9 cellular contexts compared by ENCODE assay signal in the genomic region with DNA sequence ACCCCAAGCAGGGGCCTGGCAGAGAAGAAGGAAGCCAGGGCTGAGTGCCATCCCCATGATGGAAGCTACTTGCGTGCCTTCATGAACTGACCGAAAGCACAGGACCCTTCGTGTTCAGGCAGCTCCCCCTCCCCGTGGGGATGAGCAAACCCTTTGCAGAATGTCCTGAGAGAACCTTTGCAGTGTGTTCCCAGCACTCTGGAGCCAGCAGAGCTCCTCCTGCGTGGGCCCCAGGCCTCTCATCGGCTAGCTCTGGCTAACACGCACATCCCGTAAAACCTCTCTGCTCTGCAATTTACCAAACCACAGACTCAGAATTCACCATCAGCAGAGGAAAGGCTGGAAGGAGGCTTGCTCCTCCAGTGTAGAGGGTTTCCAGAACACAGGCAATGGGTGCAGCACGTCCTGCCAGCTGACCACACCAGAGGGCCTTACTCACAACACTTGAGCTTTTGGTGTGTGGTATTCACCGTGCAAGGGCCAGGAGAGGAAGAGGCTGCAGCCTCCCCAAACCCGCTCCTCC. TPM values are rescaled to one million over a fixed set of nuclear protein-coding genes. Genes with fewer than 3 reads are reported as not detected.
DNase-seq lines count a peak whose midpoint lies in the region; ATAC-seq and TF ChIP-seq lines count a peak whose summit lies in the region.
"Had no signal": no experiment of that assay in that cellular context is flagged by ENCODE, and none has a peak within 500 bp of the region (broad histone marks: within the 10 kb centered on the region; RNA-seq: fewer than 3 reads in every experiment).

No MANE protein-coding gene starts in this region.

- H3K36me3 Mint-ChIP-seq in brain (no peaks in the 10 kb centered on the region), type B pancreatic cell (peaks cover 4% of the 10 kb centered on the region), natural killer cell (no peaks in the 10 kb centered on the region)

- peaks cover 61 to 76% (median 70%) of the 10 kb centered on the region in 3 donors for H3K4me1 ChIP-seq in skeletal muscle tissue (ENCODE audit: control insufficient read depth in 3 of 3, insufficient read depth in 3 of 3, low read length in 3 of 3)

- no peaks in the 10 kb centered on the region for H3K36me3 ChIP-seq in skeletal muscle tissue (ENCODE audit: control insufficient read depth in 3 of 3, insufficient read depth in 3 of 3, low read length in 3 of 3)

- H3K27ac ChIP-seq in skeletal muscle tissue (ENCODE audit: low read depth, low read length) = peak overlapping the region; percentile 83

- peak overlapping the region; percentile 29 to 54 (median 40) for H3K4me3 ChIP-seq in skeletal muscle tissue (ENCODE audit: low read length in 3 of 3)

- peak overlapping the region; percentile 36 to 79 (median 73) for H3K9ac ChIP-seq in skeletal muscle tissue (ENCODE audit: low read depth in 1 of 3, low read length in 3 of 3)

- ATAC-seq in natural killer cell = no peak
- ATAC-seq: activated CD4-positive, CD25-positive, alpha-beta regulatory T cell treated with anti-CD3 and anti-CD28 coated beads, Interleukin-2, amount 50 U/mL, for 24 hours had no signal

- H3K27me3 ChIP-seq in skeletal muscle tissue (ENCODE audit: control insufficient read depth in 3 of 3, insufficient read depth in 3 of 3, low read length in 3 of 3) = no peaks in the 10 kb centered on the region

- H3K4me1 Mint-ChIP-seq in brain (peaks cover 67% of the 10 kb centered on the region), type B pancreatic cell (ENCODE audit: unreplicated experiment) (peaks cover 58% of the 10 kb centered on the region), natural killer cell (peaks cover 6 to 14% of the 10 kb centered on the region in 2 donors)

- intact Hi-C loops in natural killer cell (cut with micrococcal nuclease) = no loop called here

- H3K27me3 Mint-ChIP-seq in brain = peaks cover 7% of the 10 kb centered on the region
- H3K27me3 Mint-ChIP-seq in type B pancreatic cell = peaks cover 11% of the 10 kb centered on the region
- H3K27me3 Mint-ChIP-seq in natural killer cell (ENCODE audit: low read depth in 2 of 2) = peaks cover 46 to 48% of the 10 kb centered on the region in 2 donors

- H3K9me3 Mint-ChIP-seq in brain = peaks cover 0 to 2% (median 0%) of the 10 kb centered on the region in 5 experiments
- no peaks in the 10 kb centered on the region for H3K9me3 Mint-ChIP-seq in type B pancreatic cell
- H3K9me3 Mint-ChIP-seq in natural killer cell = no peaks in the 10 kb centered on the region

- no peak for TF ChIP-seq CTCF in brain (conservative IDR thresholded peaks at IDR 0.05)
- no peak for TF ChIP-seq CTCF in type B pancreatic cell (conservative IDR thresholded peaks at IDR 0.05)
- no peak for TF ChIP-seq CTCF in natural killer cell (IDR thresholded peaks at IDR 0.05)

- no peaks in the 10 kb centered on the region for H3K9me3 ChIP-seq in skeletal muscle tissue (ENCODE audit: control insufficient read depth in 3 of 3, low read length in 3 of 3)

- no peak overlapping the region for H3K27ac Mint-ChIP-seq in brain
- H3K27ac Mint-ChIP-seq in type B pancreatic cell = no peak overlapping the region
- no peak overlapping the region for H3K27ac Mint-ChIP-seq in natural killer cell

- H3K4me3 Mint-ChIP-seq in brain (peak overlapping the region in 3 of 5 experiments; percentile 65 to 96 (median 92)), type B pancreatic cell (no peak overlapping the region), natural killer cell (no peak overlapping the region)

- peak; percentile 47 for DNase-seq in H4 (ENCODE audit: low spot score)
- peak; percentile 89 for DNase-seq in islet precursor cell
- DNase-seq in type B pancreatic cell (ENCODE audit: extremely low spot score, unreplicated experiment) = no peak
- no peak for DNase-seq in natural killer cell
- no peak for DNase-seq in AML-193 (lab: John Stamatoyannopoulos, UW)
- DNase-seq in NCI-H1417 (lab: John Stamatoyannopoulos, UW) = no peak

RNA-seq across cellular contexts. Expression of a gene that starts 3.1 kb away (rescaled TPM):
- total RNA-seq in H4 (2014; rRNA removed; shearing (Covaris generic)) = 1.2 and 1.7 TPM in 2 replicates
- 43.1 TPM for polyA plus RNA-seq in brain (ENCODE audit: insufficient read depth, low read depth, low replicate concordance)
- total RNA-seq in skeletal muscle tissue (30.3 TPM), type B pancreatic cell (ENCODE audit: low replicate concordance) (22.3 and 38.6 TPM in 2 replicates), natural killer cell (1 to 10 TPM; 3.3 to 7.0 (median 4.9) TPM)

Comparison
In these comparisons a context has a peak if more than half of its experiments do, and no peak if none do; other contexts are left out.
1. DNase-seq: peak in H4 (single experiment) and islet precursor cell (single experiment); none in type B pancreatic cell (single experiment), natural killer cell (single experiment), AML-193 (0 of 2) and NCI-H1417 (0 of 3).
2. H3K4me3 Mint-ChIP-seq: peak in brain (3 of 5); none in type B pancreatic cell (single experiment) and natural killer cell (single experiment).